13 cellular contexts compared by ENCODE assay signal in genomic region chr19:898663-899062, GRCh38. TPM values are rescaled to one million over a fixed set of nuclear protein-coding genes. Genes with fewer than 3 reads are reported as not detected.
DNase-seq lines count a peak whose midpoint lies in the region; ATAC-seq and TF ChIP-seq lines count a peak whose summit lies in the region.
"Had no signal": no experiment of that assay in that cellular context is flagged by ENCODE, and none has a peak within 500 bp of the region (broad histone marks: within the 10 kb centered on the region; RNA-seq: fewer than 3 reads in every experiment).

No MANE protein-coding gene starts in this region.

- no peak for TF ChIP-seq EP300 in sigmoid colon (IDR thresholded peaks at IDR 0.05)

- peaks cover 8% of the 10 kb centered on the region; the same call in 1 of the 2 replicates for H4K20me1 ChIP-seq in DOHH2 (ENCODE audit: control insufficient read depth, insufficient read depth, low read depth, low read length)

- ATAC-seq in HG02623 (IDR thresholded peaks at IDR 0.05; ENCODE audit: unreplicated experiment), result no peak

- H3K27me3 ChIP-seq in DOHH2 (ENCODE audit: control insufficient read depth, low read length), result no peaks in the 10 kb centered on the region
- no peaks in the 10 kb centered on the region for H3K27me3 ChIP-seq in sigmoid colon
- H3K27me3 ChIP-seq in ascending aorta, result no peaks in the 10 kb centered on the region
- H3K27me3 ChIP-seq: adrenal gland, esophagus squamous epithelium had no signal

- TF ChIP-seq CTCF in DOHH2 (IDR thresholded peaks at IDR 0.05; ENCODE audit: low read depth, low read length, poor library complexity, severe bottlenecking) (no peak), sigmoid colon (IDR thresholded peaks at IDR 0.05) (no peak), ascending aorta (IDR thresholded peaks at IDR 0.05) (no peak)

- H3K9me2 ChIP-seq in DOHH2 (replicated peaks; ENCODE audit: control insufficient read depth, low read length), result no peaks in the 10 kb centered on the region

- no peak for TF ChIP-seq POLR2A in sigmoid colon (IDR thresholded peaks at IDR 0.05)

- H3K36me3 ChIP-seq in DOHH2 (ENCODE audit: control insufficient read depth, low read length) (peaks cover 9% of the 10 kb centered on the region; the same call in 1 of the 2 replicates), sigmoid colon (peaks cover 0 to 36% (median 13%) of the 10 kb centered on the region in 4 donors), ascending aorta (peaks cover 7 to 31% of the 10 kb centered on the region in 2 donors)

- 74 to 82% methylated on average over 20 of the region's 20 CpGs for WGBS in sigmoid colon, 2 donors

- intact Hi-C loops in sigmoid colon (cut with DNase I), result no loop called here
- intact Hi-C loops in ascending aorta (cut with DNase I), result no loop called here

- no peaks in the 10 kb centered on the region; the same call in 1 of the 2 replicates for H3K79me2 ChIP-seq in DOHH2 (ENCODE audit: control insufficient read depth, low read length)

- peak overlapping the region; percentile 42 for H3K4me2 ChIP-seq in DOHH2 (ENCODE audit: low read length)

- peaks cover 6% of the 10 kb centered on the region for H3F3A ChIP-seq in DOHH2 (ENCODE audit: control insufficient read depth, insufficient read depth)

- DNase-seq in Ammon's horn (ENCODE audit: low spot score) (peak; percentile 83), NCI-H748 (lab: John Stamatoyannopoulos, UW; ENCODE audit: unreplicated experiment) (peak; percentile 88), germinal center (ENCODE audit: low spot score) (peak; percentile 58), sigmoid colon (no peak), ascending aorta (ENCODE audit: low spot score in 2 of 2) (no peak)
- no peak for DNase-seq in effector CD4-positive, alpha-beta T cell
- DNase-seq: activated CD4-positive, CD25-positive, alpha-beta regulatory T cell treated with anti-CD3 and anti-CD28 coated beads, Interleukin-2, amount 50 U/mL, for 72 hours; Calu3; esophagus squamous epithelium; stimulated activated CD4-positive, alpha-beta T cell treated with anti-CD3 and anti-CD28 coated beads, Interleukin-4, amount 100 ng/mL, for 24 hours had no signal

- no peak overlapping the region for H3K4me3 ChIP-seq in DOHH2 (ENCODE audit: low read length)
- H3K4me3 ChIP-seq in sigmoid colon, result no peak overlapping the region
- no peak overlapping the region for H3K4me3 ChIP-seq in ascending aorta
- H3K4me3 ChIP-seq: adrenal gland, esophagus squamous epithelium had no signal

- H3K4me1 ChIP-seq in DOHH2 (ENCODE audit: control insufficient read depth, low read length) (peaks cover 27% of the 10 kb centered on the region), sigmoid colon (peaks cover 0 to 4% (median 1%) of the 10 kb centered on the region in 4 donors), ascending aorta (no peaks in the 10 kb centered on the region)

- 0 out of 2 replicates have a peak overlapping the region, but pooled peaks have one; percentile 20 for H3K27ac ChIP-seq in DOHH2 (ENCODE audit: low read depth, low read length)
- H3K27ac ChIP-seq in sigmoid colon, result no peak overlapping the region
- no peak overlapping the region for H3K27ac ChIP-seq in ascending aorta
- H3K27ac ChIP-seq: adrenal gland, esophagus squamous epithelium had no signal

- H3K9me3 ChIP-seq in DOHH2 (ENCODE audit: control insufficient read depth, insufficient read depth, low read length) (no peaks in the 10 kb centered on the region), sigmoid colon (no peaks in the 10 kb centered on the region), ascending aorta (no peaks in the 10 kb centered on the region)
- H3K9me3 ChIP-seq: adrenal gland, esophagus squamous epithelium had no signal

RNA-seq across cellular contexts. Expression of gene RNU6-9, which starts 5.4 kb away (rescaled TPM):
- total RNA-seq in sigmoid colon, result not detected
- polyA plus RNA-seq in sigmoid colon, result not detected
- total RNA-seq in ascending aorta, result not detected
- total RNA-seq: adrenal gland, Calu3, esophagus squamous epithelium had no signal
- polyA plus RNA-seq: adrenal gland had no signal

RNA-seq across cellular contexts. Expression of gene MED16, which starts 5.7 kb away (rescaled TPM):
- 10 to 100 TPM; 22.4 to 33.2 (median 25.6) TPM for total RNA-seq in sigmoid colon
- polyA plus RNA-seq in sigmoid colon, result 10 to 100 TPM; 36.1 to 62.5 (median 51.7) TPM
- total RNA-seq in ascending aorta, result 73.2 TPM

RNA-seq across cellular contexts. Expression of gene R3HDM4, which starts 14.4 kb away (rescaled TPM):
- 10 to 100 TPM; 21.4 to 37.2 (median 27.7) TPM for total RNA-seq in sigmoid colon
- polyA plus RNA-seq in sigmoid colon, result 10 to 100 TPM; 30.5 to 85.3 (median 33.0) TPM
- 81.5 TPM for total RNA-seq in ascending aorta

RNA-seq across cellular contexts. Expression of gene KISS1R, which starts 18.5 kb away (rescaled TPM):
- not detected for total RNA-seq in sigmoid colon
- under 1 TPM in 1 of 3 donors, not detected in 2; 0.13 TPM for polyA plus RNA-seq in sigmoid colon
- not detected for total RNA-seq in ascending aorta
- total RNA-seq: Calu3 had no signal
- polyA plus RNA-seq: adrenal gland had no signal

RNA-seq across cellular contexts. Expression of gene ARID3A, which starts 27.2 kb away (rescaled TPM):
- total RNA-seq in sigmoid colon (10 to 100 TPM in 1 of 4 donors, 1 to 10 TPM in 3; 3.1 to 11.6 (median 4.3) TPM), ascending aorta (55.3 TPM)
- 1 to 10 TPM; 1.4 to 6.0 (median 1.8) TPM for polyA plus RNA-seq in sigmoid colon

Comparison
In these comparisons a context has a peak if more than half of its experiments do, and no peak if none do; other contexts are left out.
1. DNase-seq: peak in Ammon's horn (single experiment), NCI-H748 (single experiment) and germinal center (single experiment); none in effector CD4-positive, alpha-beta T cell (single experiment), sigmoid colon (single experiment) and ascending aorta (0 of 2).